In genomic region chr17:57906910-57907309, GRCh38 we compare ENCODE assay signal across 12 cellular contexts.
DNase-seq lines count a peak whose midpoint lies in the region; ATAC-seq and TF ChIP-seq lines count a peak whose summit lies in the region.
"Had no signal": no experiment of that assay in that cellular context is flagged by ENCODE, and none has a peak within 500 bp of the region (broad histone marks: within the 10 kb centered on the region; RNA-seq: fewer than 3 reads in every experiment).

No MANE protein-coding gene starts in this region.

- H3K27ac ChIP-seq in substantia nigra (ENCODE audit: low read depth, low read length, poor library complexity, severe bottlenecking): peak overlapping the region; percentile 92
- H3K27ac ChIP-seq: PC-9 had no signal

- intact Hi-C loops in head of caudate nucleus (cut with DNase I): no loop called here

- peak; percentile 52 for ATAC-seq in SK-N-SH treated with all-trans-retinoic acid at 6 μM for 48 hours

- peak; percentile 30 for DNase-seq in DMS 273 (lab: John Stamatoyannopoulos, UW; ENCODE audit: unreplicated experiment)
- DNase-seq in DMS 273 treated with DMSO at 0.1 percent for 48 hours (lab: John Stamatoyannopoulos, UW): no peak
- DNase-seq in head of caudate nucleus: peak; percentile 75 to 96 (median 91)
- peak in 47 of 49 donors; percentile 33 to 92 (median 85) for DNase-seq in substantia nigra (lab: John Stamatoyannopoulos, UW)
- no peak for DNase-seq in activated CD4-positive, CD25-positive, alpha-beta regulatory T cell (lab: John Stamatoyannopoulos, UW)
- DNase-seq in NCI-H1048 (lab: John Stamatoyannopoulos, UW): no peak
- no peak for DNase-seq in activated CD4-positive, alpha-beta T cell treated with anti-CD3 and anti-CD28 coated beads, Interleukin-2, amount 50 U/mL, for 4 hours
- DNase-seq: 8988T; effector CD8-positive, alpha-beta T cell; PC-9; stimulated activated CD4-positive, alpha-beta T cell treated with anti-CD3 and anti-CD28 coated beads, Interleukin-4, amount 100 ng/mL, for 1 hour had no signal

TF ChIP-seq in SK-N-SH treated with all-trans-retinoic acid at 6 μM for 48 hours, 23 proteins besides CTCF, POLR2A, EP300 and RAD21:
- TF ChIP-seq SNAI2 (CRISPR knock-in tag; IDR thresholded peaks at IDR 0.05) (no peak), TSHZ2 (CRISPR knock-in tag; IDR thresholded peaks at IDR 0.05) (no peak), ESRRG (CRISPR knock-in tag; IDR thresholded peaks at IDR 0.05) (no peak), CSDC2 (CRISPR knock-in tag; IDR thresholded peaks at IDR 0.05) (no peak), BACH2 (CRISPR knock-in tag; IDR thresholded peaks at IDR 0.05; ENCODE audit: borderline replicate concordance) (no peak)

Comparison
In these comparisons a context has a peak if more than half of its experiments do, and no peak if none do; other contexts are left out.
1. DNase-seq: peak in DMS 273 (single experiment), head of caudate nucleus (42 of 42) and substantia nigra (47 of 49); none in DMS 273 treated with DMSO at 0.1 percent for 48 hours (single experiment), activated CD4-positive, CD25-positive, alpha-beta regulatory T cell (0 of 4), NCI-H1048 (single experiment) and activated CD4-positive, alpha-beta T cell treated with anti-CD3 and anti-CD28 coated beads, Interleukin-2, amount 50 U/mL, for 4 hours (0 of 2).